ENCODE assay signal across 12 cellular contexts in genomic region chr13:108859202-108860012, GRCh38.
A peak's percentile ranks its signal among the peaks of the same experiment; 100 is the strongest.
DNase-seq lines count a peak whose midpoint lies in the region; ATAC-seq and TF ChIP-seq lines count a peak whose summit lies in the region.
"Had no signal": no experiment of that assay in that cellular context is flagged by ENCODE, and none has a peak within 500 bp of the region (broad histone marks: within the 10 kb centered on the region; RNA-seq: fewer than 3 reads in every experiment).

No MANE protein-coding gene starts in this region.

- DNase-seq in Caco-2: peak in 1 of 2 experiments; percentile 5
- peak; percentile 64 for DNase-seq in LoVo (ENCODE audit: low spot score)
- DNase-seq in cardiac fibroblast (ENCODE audit: low read depth in 2 of 2): peak; percentile 65 to 70
- DNase-seq in stimulated activated naive CD4-positive, alpha-beta T cell (lab: John Stamatoyannopoulos, UW): no peak
- no peak for DNase-seq in Kasumi-1 (lab: John Stamatoyannopoulos, UW)
- DNase-seq in activated T-cell treated with anti-CD3 and anti-CD28 coated beads, Interleukin-2, amount 50 U/mL, for 4 hours: no peak
- DNase-seq: activated T-cell treated with anti-CD3 and anti-CD28 coated beads, Interleukin-2, amount 50 U/mL, for 1 hour; mammary epithelial cell; NCI-H510A had no signal

- intact Hi-C loops in Caco-2 (cut with micrococcal nuclease; ENCODE audit: unreplicated experiment): loop anchor here (2.0 kb wide), 1 partner anchor 25 kb away; no protein-coding TSS in a partner anchor

- H3K36me3 Mint-ChIP-seq in Caco-2 (ENCODE audit: insufficient read depth, unreplicated experiment): no peaks in the 10 kb centered on the region
- H3K36me3 Mint-ChIP-seq in nephron (ENCODE audit: low read depth): no peaks in the 10 kb centered on the region
- H3K36me3 Mint-ChIP-seq in activated T-cell treated with anti-CD3 and anti-CD28 coated beads, Interleukin-2, amount 50 U/mL, for 4 hours (ENCODE audit: insufficient read depth): no peaks in the 10 kb centered on the region

- peak overlapping the region; percentile 43 for H3K27ac Mint-ChIP-seq in Caco-2 (ENCODE audit: unreplicated experiment)
- H3K27ac Mint-ChIP-seq in nephron: peak overlapping the region in 2 of 3 experiments; percentile 11 to 63
- H3K27ac Mint-ChIP-seq: T-helper 1 cell treated with Interleukin-12 subunit alpha and Interleukin-12 subunit beta and Interleukin-4 antibody, amounts not matched to agents 30 μg/mL and 1 μg/mL, for 36 hours had no signal

- H3K4me1 Mint-ChIP-seq in Caco-2 (ENCODE audit: low read depth, unreplicated experiment) (peaks cover 20% of the 10 kb centered on the region), nephron (peaks cover 19% of the 10 kb centered on the region)
- H3K4me1 Mint-ChIP-seq in activated T-cell treated with anti-CD3 and anti-CD28 coated beads, Interleukin-2, amount 50 U/mL, for 4 hours (ENCODE audit: low read depth): peaks cover 3% of the 10 kb centered on the region

- BruUV-seq in Caco-2 (replicated peaks; lab: Mats Ljungman, UMichigan): no TSS peak

- no peaks in the 10 kb centered on the region for H3K4me1 ChIP-seq in Caco-2

- ATAC-seq in GM18861 (IDR thresholded peaks at IDR 0.05; ENCODE audit: unreplicated experiment): no peak
- ATAC-seq in activated T-cell treated with anti-CD3 and anti-CD28 coated beads, Interleukin-2, amount 50 U/mL, for 4 hours: no peak

- POLR2A ChIA-PET in Caco-2 (lab: Charles Lee): no interaction called here

- peak overlapping the region; percentile 50 for H3K4me3 Mint-ChIP-seq in Caco-2 (ENCODE audit: unreplicated experiment)
- no peak overlapping the region for H3K4me3 Mint-ChIP-seq in nephron
- H3K4me3 Mint-ChIP-seq in activated T-cell treated with anti-CD3 and anti-CD28 coated beads, Interleukin-2, amount 50 U/mL, for 4 hours: no peak overlapping the region
- H3K4me3 Mint-ChIP-seq: T-helper 1 cell treated with Interleukin-12 subunit alpha and Interleukin-12 subunit beta and Interleukin-4 antibody, amounts not matched to agents 30 μg/mL and 1 μg/mL, for 36 hours had no signal

- CTCF ChIA-PET in Caco-2 (lab: Charles Lee): no interaction called here

- H3K27me3 ChIP-seq in Caco-2 (replicated peaks; ENCODE audit: control insufficient read depth, insufficient read depth, low read length): no peaks in the 10 kb centered on the region

- no peaks in the 10 kb centered on the region for H3K36me3 ChIP-seq in Caco-2 (ENCODE audit: control insufficient read depth, insufficient read depth, low read length)

- no peaks in the 10 kb centered on the region for H3K9me3 ChIP-seq in Caco-2

- H3K27me3 Mint-ChIP-seq in Caco-2 (ENCODE audit: insufficient read depth, unreplicated experiment) (no peaks in the 10 kb centered on the region), nephron (ENCODE audit: low read depth) (no peaks in the 10 kb centered on the region)
- H3K27me3 Mint-ChIP-seq in activated T-cell treated with anti-CD3 and anti-CD28 coated beads, Interleukin-2, amount 50 U/mL, for 4 hours (ENCODE audit: low read depth): no peaks in the 10 kb centered on the region

- H3K4me3 ChIP-seq in Caco-2 (ENCODE audit: low read depth, low read length): no peak overlapping the region
- H3K4me3 ChIP-seq in cardiac fibroblast (replicated peaks in 1 of 2; ENCODE audit: low read depth in 2 of 2, low read length in 2 of 2): peak overlapping the region in 1 of 2 donors; percentile 13

- H3K9me3 Mint-ChIP-seq in Caco-2 (ENCODE audit: unreplicated experiment) (peaks cover 23% of the 10 kb centered on the region), nephron (no peaks in the 10 kb centered on the region)
- H3K9me3 Mint-ChIP-seq in activated T-cell treated with anti-CD3 and anti-CD28 coated beads, Interleukin-2, amount 50 U/mL, for 4 hours: no peaks in the 10 kb centered on the region
- H3K9me3 Mint-ChIP-seq: T-helper 1 cell treated with Interleukin-12 subunit alpha and Interleukin-12 subunit beta and Interleukin-4 antibody, amounts not matched to agents 30 μg/mL and 1 μg/mL, for 36 hours had no signal

- TF ChIP-seq CTCF in Caco-2 (IDR thresholded peaks at IDR 0.05; ENCODE audit: insufficient read depth in 1 of 2, low read depth in 1 of 2, low read length in 1 of 2, severe bottlenecking in 1 of 2, unreplicated experiment in 1 of 2) (no peak), cardiac fibroblast (IDR thresholded peaks at IDR 0.05; ENCODE audit: low read depth, low read length) (no peak), nephron (IDR thresholded peaks at IDR 0.05; ENCODE audit: unreplicated experiment in 3 of 3) (no peak)

Comparison
In these comparisons a context has a peak if more than half of its experiments do, and no peak if none do; other contexts are left out.
1. DNase-seq: peak in LoVo (single experiment) and cardiac fibroblast (2 of 2); none in stimulated activated naive CD4-positive, alpha-beta T cell (0 of 6), Kasumi-1 (0 of 2) and activated T-cell treated with anti-CD3 and anti-CD28 coated beads, Interleukin-2, amount 50 U/mL, for 4 hours (single experiment).